8 cellular contexts compared by ENCODE assay signal in genomic region chr3:9976736-9977709, GRCh38. TPM values are rescaled to one million over a fixed set of nuclear protein-coding genes. Genes with fewer than 3 reads are reported as not detected.
DNase-seq lines count a peak whose midpoint lies in the region; ATAC-seq and TF ChIP-seq lines count a peak whose summit lies in the region.

No MANE protein-coding gene starts in this region.

- H3K9me3 ChIP-seq in HEK293 (ENCODE audit: control insufficient read depth, insufficient read depth, low read depth, low read length) (no peaks in the 10 kb centered on the region), SJSA1 (replicated peaks) (no peaks in the 10 kb centered on the region), mucosa of stomach (ENCODE audit: control insufficient read depth, low read length) (no peaks in the 10 kb centered on the region), neural progenitor cell (ENCODE audit: low read depth) (no peaks in the 10 kb centered on the region)

- no peaks in the 10 kb centered on the region for H4K20me1 ChIP-seq in neural progenitor cell (ENCODE audit: low read depth)

- H3K36me3 Mint-ChIP-seq in neural progenitor cell: peaks cover 10% of the 10 kb centered on the region

- no peaks in the 10 kb centered on the region for H3K4me1 Mint-ChIP-seq in neural progenitor cell

- H3K9ac ChIP-seq in mucosa of stomach (ENCODE audit: low read length) (peak overlapping the region; percentile 16), neural progenitor cell (no peak overlapping the region)

- CTCF ChIA-PET in HEK293 (lab: Yijun Ruan, JAX): interaction anchor here (0.6 to 1.9 kb wide), 6 partner anchors 9 to 269 kb away, joined by 3 to 11 read pairs (median 4); partner anchors contain the start of gene PRRT3

- H3K79me2 ChIP-seq in neural progenitor cell (ENCODE audit: low read depth): no peaks in the 10 kb centered on the region

- H3K36me3 ChIP-seq in HEK293 (ENCODE audit: control insufficient read depth in 2 of 2, insufficient read depth in 1 of 2, low read length in 2 of 2): peaks cover 16 to 49% of the 10 kb centered on the region in 2 experiments; a peak in 2 of 3 replicates
- peaks cover 41% of the 10 kb centered on the region for H3K36me3 ChIP-seq in SJSA1
- peaks cover 5% of the 10 kb centered on the region for H3K36me3 ChIP-seq in mucosa of stomach (ENCODE audit: control insufficient read depth, insufficient read depth, low read length)
- H3K36me3 ChIP-seq in neural progenitor cell: peaks cover 10% of the 10 kb centered on the region

- no peaks in the 10 kb centered on the region for H3K9me3 Mint-ChIP-seq in neural progenitor cell

- H3K4me3 Mint-ChIP-seq in neural progenitor cell: no peak overlapping the region

- no peak overlapping the region for H3K4me2 ChIP-seq in neural progenitor cell

- H3K27ac ChIP-seq in 22Rv1 (peak overlapping the region; percentile 69), HEK293 (ENCODE audit: extremely low read depth, low read depth, low read length) (peak overlapping the region; percentile 40; the same call in 1 of the 2 replicates), SJSA1 (peak overlapping the region; percentile 81), epithelial cell of prostate (peak overlapping the region; percentile 49), neural progenitor cell (no peak overlapping the region)

- no peaks in the 10 kb centered on the region for H3K27me3 Mint-ChIP-seq in neural progenitor cell (ENCODE audit: insufficient read depth, low read depth)

- H3K27me3 ChIP-seq in SJSA1 (replicated peaks): no peaks in the 10 kb centered on the region
- H3K27me3 ChIP-seq in mucosa of stomach (ENCODE audit: control insufficient read depth, insufficient read depth, low read length): no peaks in the 10 kb centered on the region
- no peaks in the 10 kb centered on the region for H3K27me3 ChIP-seq in neural progenitor cell

- H3K4me1 ChIP-seq in HEK293 (ENCODE audit: control insufficient read depth, insufficient read depth, low read length): 0 out of 2 replicates have a peak, but pooled peaks cover 3% of the 10 kb centered on the region
- peaks cover 15% of the 10 kb centered on the region for H3K4me1 ChIP-seq in SJSA1 (replicated peaks)
- H3K4me1 ChIP-seq in mucosa of stomach (ENCODE audit: control insufficient read depth, insufficient read depth, low read length): peaks cover 9% of the 10 kb centered on the region
- H3K4me1 ChIP-seq in neural progenitor cell: no peaks in the 10 kb centered on the region

- H3K27ac Mint-ChIP-seq in neural progenitor cell: no peak overlapping the region

- no peak for ATAC-seq in HG02623 (IDR thresholded peaks at IDR 0.05; ENCODE audit: unreplicated experiment)

- TF ChIP-seq CTCF in 22Rv1 (IDR thresholded peaks at IDR 0.05) (no peak), HEK293 (tag by site-specific recombination; IDR thresholded peaks at IDR 0.05) (no peak), neural progenitor cell (IDR thresholded peaks at IDR 0.05) (no peak)

- DNase-seq in SJSA1 (ENCODE audit: low read depth in 1 of 2, low spot score in 2 of 2) (peak; percentile 75 to 77), epithelial cell of prostate (ENCODE audit: low read depth, low spot score) (peak; percentile 91), ureter (ENCODE audit: low spot score) (peak; percentile 63), neural progenitor cell (ENCODE audit: low spot score) (no peak)

- H3F3A ChIP-seq in neural progenitor cell (ENCODE audit: low read depth): no peaks in the 10 kb centered on the region

- POLR2A ChIA-PET in HEK293 (lab: Yijun Ruan, JAX): interaction anchor here (0.6 to 2.1 kb wide), 4 partner anchors 10 to 138 kb away, joined by 3 to 11 read pairs (median 4); partner anchors contain the start of gene EMC3

- H2AFZ ChIP-seq in neural progenitor cell (replicated peaks): no peak overlapping the region

- H3K4me3 ChIP-seq in HEK293 (ENCODE audit: low read depth, low read length) (no peak overlapping the region), SJSA1 (no peak overlapping the region), mucosa of stomach (ENCODE audit: low read length) (no peak overlapping the region), neural progenitor cell (no peak overlapping the region)

TF ChIP-seq in HEK293, 187 proteins besides CTCF, POLR2A, EP300 and RAD21 (continues in another document):
- TF ChIP-seq KLF8 (tag by site-specific recombination; IDR thresholded peaks at IDR 0.05): peak; percentile 77
- peak; percentile 38; the same call in 1 of the 2 replicates for TF ChIP-seq PRDM1 (tag by site-specific recombination; IDR thresholded peaks at IDR 0.05)
- TF ChIP-seq ZBTB48 (tag by site-specific recombination; IDR thresholded peaks at IDR 0.05): no peak
- TF ChIP-seq, protein P1, sequence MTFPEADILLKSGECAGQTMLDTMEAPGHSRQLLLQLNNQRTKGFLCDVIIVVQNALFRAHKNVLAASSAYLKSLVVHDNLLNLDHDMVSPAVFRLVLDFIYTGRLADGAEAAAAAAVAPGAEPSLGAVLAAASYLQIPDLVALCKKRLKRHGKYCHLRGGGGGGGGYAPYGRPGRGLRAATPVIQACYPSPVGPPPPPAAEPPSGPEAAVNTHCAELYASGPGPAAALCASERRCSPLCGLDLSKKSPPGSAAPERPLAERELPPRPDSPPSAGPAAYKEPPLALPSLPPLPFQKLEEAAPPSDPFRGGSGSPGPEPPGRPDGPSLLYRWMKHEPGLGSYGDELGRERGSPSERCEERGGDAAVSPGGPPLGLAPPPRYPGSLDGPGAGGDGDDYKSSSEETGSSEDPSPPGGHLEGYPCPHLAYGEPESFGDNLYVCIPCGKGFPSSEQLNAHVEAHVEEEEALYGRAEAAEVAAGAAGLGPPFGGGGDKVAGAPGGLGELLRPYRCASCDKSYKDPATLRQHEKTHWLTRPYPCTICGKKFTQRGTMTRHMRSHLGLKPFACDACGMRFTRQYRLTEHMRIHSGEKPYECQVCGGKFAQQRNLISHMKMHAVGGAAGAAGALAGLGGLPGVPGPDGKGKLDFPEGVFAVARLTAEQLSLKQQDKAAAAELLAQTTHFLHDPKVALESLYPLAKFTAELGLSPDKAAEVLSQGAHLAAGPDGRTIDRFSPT (tag by site-specific recombination; IDR thresholded peaks at IDR 0.05): peak; percentile 95
- TF ChIP-seq, protein P2, sequence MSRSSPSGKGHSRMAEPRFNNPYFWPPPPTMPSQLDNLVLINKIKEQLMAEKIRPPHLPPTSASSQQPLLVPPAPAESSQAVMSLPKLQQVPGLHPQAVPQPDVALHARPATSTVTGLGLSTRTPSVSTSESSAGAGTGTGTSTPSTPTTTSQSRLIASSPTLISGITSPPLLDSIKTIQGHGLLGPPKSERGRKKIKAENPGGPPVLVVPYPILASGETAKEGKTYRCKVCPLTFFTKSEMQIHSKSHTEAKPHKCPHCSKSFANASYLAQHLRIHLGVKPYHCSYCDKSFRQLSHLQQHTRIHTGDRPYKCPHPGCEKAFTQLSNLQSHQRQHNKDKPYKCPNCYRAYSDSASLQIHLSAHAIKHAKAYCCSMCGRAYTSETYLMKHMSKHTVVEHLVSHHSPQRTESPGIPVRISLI (tag by site-specific recombination; IDR thresholded peaks at IDR 0.05): peak; percentile 82; the same call in 1 of the 2 replicates
- TF ChIP-seq ZNF335 (tag by site-specific recombination; conservative IDR thresholded peaks at IDR 0.05): peak; percentile 54
- TF ChIP-seq, protein P3, sequence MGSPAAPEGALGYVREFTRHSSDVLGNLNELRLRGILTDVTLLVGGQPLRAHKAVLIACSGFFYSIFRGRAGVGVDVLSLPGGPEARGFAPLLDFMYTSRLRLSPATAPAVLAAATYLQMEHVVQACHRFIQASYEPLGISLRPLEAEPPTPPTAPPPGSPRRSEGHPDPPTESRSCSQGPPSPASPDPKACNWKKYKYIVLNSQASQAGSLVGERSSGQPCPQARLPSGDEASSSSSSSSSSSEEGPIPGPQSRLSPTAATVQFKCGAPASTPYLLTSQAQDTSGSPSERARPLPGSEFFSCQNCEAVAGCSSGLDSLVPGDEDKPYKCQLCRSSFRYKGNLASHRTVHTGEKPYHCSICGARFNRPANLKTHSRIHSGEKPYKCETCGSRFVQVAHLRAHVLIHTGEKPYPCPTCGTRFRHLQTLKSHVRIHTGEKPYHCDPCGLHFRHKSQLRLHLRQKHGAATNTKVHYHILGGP (tag by site-specific recombination; IDR thresholded peaks at IDR 0.05): peak; percentile 15; the same call in 1 of the 2 replicates
- TF ChIP-seq ZNF843 (tag by site-specific recombination; IDR thresholded peaks at IDR 0.05): peak; percentile 76
- 0 out of 2 replicates have a peak, but pooled peaks have one; percentile 73 for TF ChIP-seq ZNF324 (tag by site-specific recombination; IDR thresholded peaks at IDR 0.05)
- TF ChIP-seq ZNF394 (tag by site-specific recombination; IDR thresholded peaks at IDR 0.05; ENCODE audit: borderline replicate concordance): peak; percentile 70; the same call in 1 of the 2 replicates
- TF ChIP-seq BCL11A (tag by site-specific recombination; IDR thresholded peaks at IDR 0.05; ENCODE audit: low read depth): peak; percentile 97
- TF ChIP-seq ZNF664 (tag by site-specific recombination; IDR thresholded peaks at IDR 0.05): 0 out of 2 replicates have a peak, but pooled peaks have one; percentile 12
- TF ChIP-seq ZNF184 (tag by site-specific recombination; IDR thresholded peaks at IDR 0.05): peak; percentile 93
- TF ChIP-seq ZNF211 (tag by site-specific recombination; IDR thresholded peaks at IDR 0.05; ENCODE audit: low read depth): no peak

RNA-seq across cellular contexts. Expression of gene EMC3, which starts 9.6 kb away (rescaled TPM):
- total RNA-seq in SJSA1 (2014; rRNA removed; shearing (Covaris generic)): 34.6 and 86.3 TPM in 2 replicates
- total RNA-seq in ureter (63.1 TPM), neural progenitor cell (ENCODE audit: low replicate concordance) (37.1 and 50.2 TPM in 2 replicates)

RNA-seq across cellular contexts. Expression of gene PRRT3, which starts 24.8 kb away (rescaled TPM):
- 0.25 and 0.58 TPM in 2 replicates for total RNA-seq in SJSA1 (2014; rRNA removed; shearing (Covaris generic))
- 3.5 TPM for total RNA-seq in ureter
- total RNA-seq in neural progenitor cell (ENCODE audit: low replicate concordance): 2.6 and 11.6 TPM in 2 replicates

RNA-seq across cellular contexts. Expression of gene CRELD1, which starts 43.4 kb away (rescaled TPM):
- 11.7 and 13.0 TPM in 2 replicates for total RNA-seq in SJSA1 (2014; rRNA removed; shearing (Covaris generic))
- total RNA-seq in ureter (37.0 TPM), neural progenitor cell (ENCODE audit: low replicate concordance) (14.1 and 28.7 TPM in 2 replicates)

RNA-seq across cellular contexts. Expression of gene FANCD2, which starts 49.2 kb away (rescaled TPM):
- total RNA-seq in SJSA1 (2014; rRNA removed; shearing (Covaris generic)): 30.0 and 36.7 TPM in 2 replicates
- total RNA-seq in ureter (7.9 TPM), neural progenitor cell (ENCODE audit: low replicate concordance) (85.0 and 117 TPM in 2 replicates)
